ENCODE assay signal across 8 cellular contexts in genomic region chr6:73129653-73130443, GRCh38.
A peak's percentile ranks its signal among the peaks of the same experiment; 100 is the strongest.
DNase-seq lines count a peak whose midpoint lies in the region; ATAC-seq, FAIRE-seq and TF ChIP-seq lines count a peak whose summit lies in the region.

No MANE protein-coding gene starts in this region.

- ATAC-seq in GM21515 (IDR thresholded peaks at IDR 0.05; ENCODE audit: unreplicated experiment): peak; percentile 96

- no peaks in the 10 kb centered on the region for H3K27me3 Mint-ChIP-seq in osteocyte (ENCODE audit: unreplicated experiment)

- DNase-seq in HTR-8/SVneo (ENCODE audit: insufficient read length, low spot score): peak; percentile 69
- DNase-seq in Peyer's patch: peak; percentile 67 to 89 (median 78)
- peak; percentile 55 to 70 for DNase-seq in activated T-helper 1 cell treated with anti-CD3 and anti-CD28 coated beads, Interleukin-2, amount 50 U/mL, for 16 hours (ENCODE audit: low read depth in 1 of 2, low spot score in 1 of 2)
- peak; percentile 45 to 87 for DNase-seq in foreskin fibroblast
- peak; percentile 95 for DNase-seq in osteocyte (ENCODE audit: extremely low spot score, unreplicated experiment)
- DNase-seq in thyroid gland: peak; percentile 88 to 92

- H3K27ac ChIP-seq in DOHH2 (ENCODE audit: low read depth, low read length): no peak overlapping the region
- no peak overlapping the region for H3K27ac ChIP-seq in Peyer's patch
- no peak overlapping the region for H3K27ac ChIP-seq in thyroid gland

- no peak overlapping the region for H3K4me3 Mint-ChIP-seq in osteocyte (ENCODE audit: unreplicated experiment)

- H3F3A ChIP-seq in DOHH2 (ENCODE audit: control insufficient read depth, insufficient read depth): no peaks in the 10 kb centered on the region

- 15 to 17% methylated on average over 14 of the region's 14 CpGs for WGBS in thyroid gland, 2 donors

- H3K9me3 ChIP-seq in DOHH2 (ENCODE audit: control insufficient read depth, insufficient read depth, low read length) (no peaks in the 10 kb centered on the region), Peyer's patch (no peaks in the 10 kb centered on the region), thyroid gland (no peaks in the 10 kb centered on the region)

- FAIRE-seq in HTR-8/SVneo (lab: Jason Lieb, UNC): peak; percentile 96

- TF ChIP-seq POLR2A in Peyer's patch (IDR thresholded peaks at IDR 0.05) (no peak), thyroid gland (IDR thresholded peaks at IDR 0.05) (no peak)

- H4K20me1 ChIP-seq in DOHH2 (ENCODE audit: control insufficient read depth, insufficient read depth, low read depth, low read length): no peaks in the 10 kb centered on the region

- TF ChIP-seq CTCF in DOHH2 (IDR thresholded peaks at IDR 0.05; ENCODE audit: low read depth, low read length, poor library complexity, severe bottlenecking) (peak; percentile 99), Peyer's patch (IDR thresholded peaks at IDR 0.05) (peak; percentile 61 to 87 (median 68)), foreskin fibroblast (IDR thresholded peaks at IDR 0.05; ENCODE audit: low read depth, low read length) (peak; percentile 99), osteocyte (IDR thresholded peaks at IDR 0.05) (peak; percentile 99), thyroid gland (IDR thresholded peaks at IDR 0.05) (peak; percentile 75 to 100 (median 92))

- no peaks in the 10 kb centered on the region for H3K27me3 ChIP-seq in DOHH2 (ENCODE audit: control insufficient read depth, low read length)
- no peaks in the 10 kb centered on the region for H3K27me3 ChIP-seq in Peyer's patch
- no peaks in the 10 kb centered on the region for H3K27me3 ChIP-seq in thyroid gland

- H3K36me3 ChIP-seq in DOHH2 (ENCODE audit: control insufficient read depth, low read length) (peaks cover 15% of the 10 kb centered on the region), Peyer's patch (no peaks in the 10 kb centered on the region), thyroid gland (no peaks in the 10 kb centered on the region)

- H3K4me1 ChIP-seq in DOHH2 (ENCODE audit: control insufficient read depth, low read length) (peaks cover 13% of the 10 kb centered on the region), Peyer's patch (no peaks in the 10 kb centered on the region), thyroid gland (no peaks in the 10 kb centered on the region)

- peak overlapping the region; percentile 50 for H3K4me2 ChIP-seq in DOHH2 (ENCODE audit: low read length)

- no peaks in the 10 kb centered on the region for H3K9me3 Mint-ChIP-seq in osteocyte (ENCODE audit: unreplicated experiment)

- H3K27ac Mint-ChIP-seq in osteocyte (ENCODE audit: unreplicated experiment): no peak overlapping the region

- intact Hi-C loops in thyroid gland (cut with DNase I): loop anchor here (5.0 kb wide), 2 partner anchors 508 to 718 kb away; partner anchors contain the start of gene KCNQ5

- H3K9me2 ChIP-seq in DOHH2 (replicated peaks; ENCODE audit: control insufficient read depth, low read length): no peaks in the 10 kb centered on the region

- H3K4me3 ChIP-seq in DOHH2 (ENCODE audit: low read length): 0 out of 2 replicates have a peak overlapping the region, but pooled peaks have one; percentile 9
- H3K4me3 ChIP-seq in Peyer's patch: no peak overlapping the region
- no peak overlapping the region for H3K4me3 ChIP-seq in foreskin fibroblast (ENCODE audit: low read depth in 1 of 2, low read length in 2 of 2)
- no peak overlapping the region for H3K4me3 ChIP-seq in thyroid gland (replicated peaks in 1 of 3)

- H3K79me2 ChIP-seq in DOHH2 (ENCODE audit: control insufficient read depth, low read length): no peaks in the 10 kb centered on the region

- H3K36me3 Mint-ChIP-seq in osteocyte (ENCODE audit: unreplicated experiment): peaks cover 3% of the 10 kb centered on the region

- H3K4me1 Mint-ChIP-seq in osteocyte (ENCODE audit: unreplicated experiment): peaks cover 21% of the 10 kb centered on the region
